ENCODE assay signal across 15 cellular contexts in the genomic region with DNA sequence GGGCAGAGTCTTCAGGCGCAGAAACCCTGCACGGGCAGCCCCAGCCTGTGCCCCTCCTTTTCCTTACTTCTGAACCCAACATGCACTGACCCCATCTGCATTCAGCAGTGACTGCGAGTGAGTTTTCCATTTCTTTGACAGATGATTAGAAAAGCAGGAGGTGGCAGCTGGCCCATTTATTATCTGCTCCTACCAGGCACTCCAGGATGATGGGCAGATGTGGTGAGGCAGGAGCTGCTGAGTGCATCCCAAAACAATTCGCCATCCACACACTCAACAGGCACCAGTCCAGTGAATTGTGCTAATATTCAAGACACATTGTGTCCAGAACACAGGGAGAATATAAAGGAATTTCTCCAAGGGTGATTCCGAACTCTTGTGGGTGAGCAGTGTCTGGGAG.
A peak's percentile ranks its signal among the peaks of the same experiment; 100 is the strongest.
DNase-seq lines count a peak whose midpoint lies in the region; ATAC-seq and TF ChIP-seq lines count a peak whose summit lies in the region.
"Had no signal": no experiment of that assay in that cellular context is flagged by ENCODE, and none has a peak within 500 bp of the region (broad histone marks: within the 10 kb centered on the region; RNA-seq: fewer than 3 reads in every experiment).

No MANE protein-coding gene starts in this region.

- no peak overlapping the region for H3K9ac ChIP-seq in SK-N-SH

- peaks cover 11% of the 10 kb centered on the region for H3K27me3 Mint-ChIP-seq in T-helper 17 cell

- no peak overlapping the region for H2AFZ ChIP-seq in SK-N-SH (ENCODE audit: low read depth)

- H3K27me3 ChIP-seq in SK-N-SH (ENCODE audit: insufficient read depth) = no peaks in the 10 kb centered on the region
- H3K27me3 ChIP-seq in SJCRH30 = no peaks in the 10 kb centered on the region

- H3K79me2 ChIP-seq in SK-N-SH (ENCODE audit: insufficient read depth) = no peaks in the 10 kb centered on the region; the same call in 1 of the 2 replicates

- CTCF ChIA-PET in SK-N-SH (lab: Yijun Ruan, JAX) = no interaction called here

- peaks cover 10 to 13% of the 10 kb centered on the region in 2 experiments; a peak in 2 of 4 replicates for H3K4me1 ChIP-seq in SK-N-SH (ENCODE audit: control insufficient read depth in 1 of 2, insufficient read depth in 2 of 2, low read depth in 1 of 2, low read length in 1 of 2)
- no peaks in the 10 kb centered on the region for H3K4me1 ChIP-seq in SJCRH30

- no peak for TF ChIP-seq RAD21 in SK-N-SH (IDR thresholded peaks at IDR 0.05; ENCODE audit: low read length)

- DNase-seq in AG08395 (ENCODE audit: low spot score) = peak; percentile 65
- peak; percentile 69 for DNase-seq in NCI-H1694 (lab: John Stamatoyannopoulos, UW)
- peak; percentile 36 for DNase-seq in SK-N-SH
- peak; percentile 59 for DNase-seq in fibroblast of the aortic adventitia (ENCODE audit: low read depth)
- DNase-seq in T-helper 17 cell = no peak
- DNase-seq in LoVo (ENCODE audit: low spot score) = no peak
- no peak for DNase-seq in SJCRH30
- DNase-seq: DMS153, H7, NCI-H1417 treated with DMSO at 0.1 percent for 48 hours, NCI-H2029 treated with DMSO at 0.1 percent for 48 hours, NCI-H345, NCI-H748 treated with DMSO at 0.1 percent for 48 hours, PC-3 had no signal

- H3K4me2 ChIP-seq in SK-N-SH = no peak overlapping the region

- no peaks in the 10 kb centered on the region for H3K4me1 Mint-ChIP-seq in T-helper 17 cell

- no peak overlapping the region for H3K4me3 Mint-ChIP-seq in T-helper 17 cell

- POLR2A ChIA-PET in SK-N-SH (lab: Yijun Ruan, JAX) = no interaction called here

- no peak; a peak in 1 of 4 replicates for TF ChIP-seq EP300 in SK-N-SH (IDR thresholded peaks at IDR 0.05; ENCODE audit: borderline replicate concordance in 1 of 2, low read depth in 1 of 2, low read length in 1 of 2)

- TF ChIP-seq CTCF in SK-N-SH (IDR thresholded peaks at IDR 0.05) (no peak), fibroblast of the aortic adventitia (IDR thresholded peaks at IDR 0.05; ENCODE audit: insufficient read depth, low read length) (no peak)

- H3K9me2 ChIP-seq in SK-N-SH = no peaks in the 10 kb centered on the region

- no peak for ATAC-seq in T-helper 17 cell
- ATAC-seq: PC-3 had no signal

- no peak overlapping the region for H3K4me3 ChIP-seq in SK-N-SH (ENCODE audit: low read depth in 2 of 2, low read length in 1 of 2)
- no peak overlapping the region for H3K4me3 ChIP-seq in fibroblast of the aortic adventitia (ENCODE audit: low read depth, low read length)
- no peak overlapping the region for H3K4me3 ChIP-seq in SJCRH30

- H3K27ac ChIP-seq in SK-N-SH (ENCODE audit: low read depth in 2 of 2, low read length in 1 of 2) (no peak overlapping the region), SJCRH30 (no peak overlapping the region)
- H3K27ac ChIP-seq: C4-2B had no signal

- H3K9me3 ChIP-seq in SK-N-SH (no peaks in the 10 kb centered on the region), T-helper 17 cell (ENCODE audit: control insufficient read depth, low read length, poor library complexity, severe bottlenecking) (no peaks in the 10 kb centered on the region), SJCRH30 (replicated peaks) (no peaks in the 10 kb centered on the region)

- 77% methylated on average over 4 of the region's 5 CpGs for WGBS in SK-N-SH (ENCODE audit: low lambda C conversion rate)

- no peaks in the 10 kb centered on the region for H4K20me1 ChIP-seq in SK-N-SH (ENCODE audit: insufficient read depth)

- no peaks in the 10 kb centered on the region for H3K36me3 Mint-ChIP-seq in T-helper 17 cell (ENCODE audit: low read depth)

- H3F3A ChIP-seq in SK-N-SH (replicated peaks; ENCODE audit: insufficient read depth) = peaks cover 2% of the 10 kb centered on the region

- no peaks in the 10 kb centered on the region for H3K36me3 ChIP-seq in SK-N-SH (replicated peaks in 1 of 2; ENCODE audit: control insufficient read depth in 1 of 2, insufficient read depth in 2 of 2, low read length in 1 of 2)
- H3K36me3 ChIP-seq in SJCRH30 = no peaks in the 10 kb centered on the region

- H3K27ac Mint-ChIP-seq in T-helper 17 cell = no peak overlapping the region

TF ChIP-seq in SK-N-SH, 30 proteins besides CTCF, POLR2A, EP300 and RAD21:
- TF ChIP-seq, protein P1, sequence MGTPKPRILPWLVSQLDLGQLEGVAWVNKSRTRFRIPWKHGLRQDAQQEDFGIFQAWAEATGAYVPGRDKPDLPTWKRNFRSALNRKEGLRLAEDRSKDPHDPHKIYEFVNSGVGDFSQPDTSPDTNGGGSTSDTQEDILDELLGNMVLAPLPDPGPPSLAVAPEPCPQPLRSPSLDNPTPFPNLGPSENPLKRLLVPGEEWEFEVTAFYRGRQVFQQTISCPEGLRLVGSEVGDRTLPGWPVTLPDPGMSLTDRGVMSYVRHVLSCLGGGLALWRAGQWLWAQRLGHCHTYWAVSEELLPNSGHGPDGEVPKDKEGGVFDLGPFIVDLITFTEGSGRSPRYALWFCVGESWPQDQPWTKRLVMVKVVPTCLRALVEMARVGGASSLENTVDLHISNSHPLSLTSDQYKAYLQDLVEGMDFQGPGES (IDR thresholded peaks at IDR 0.05; ENCODE audit: low read depth, low read length) = no peak
- TF ChIP-seq CHD2 (IDR thresholded peaks at IDR 0.05; ENCODE audit: low read length, partially characterized antibody) (no peak), TCF12 (IDR thresholded peaks at IDR 0.05) (peak; percentile 40), RFX5 (IDR thresholded peaks at IDR 0.05; ENCODE audit: low read length) (no peak), FOSL2 (IDR thresholded peaks at IDR 0.05; ENCODE audit: borderline replicate concordance, low read depth) (no peak), RCOR1 (IDR thresholded peaks at IDR 0.05; ENCODE audit: low read length) (0 out of 2 replicates have a peak, but pooled peaks have one; percentile 19), POLR2AphosphoS5 (IDR thresholded peaks at IDR 0.05; ENCODE audit: low read depth, low read length) (no peak)
- TF ChIP-seq, protein P2, sequence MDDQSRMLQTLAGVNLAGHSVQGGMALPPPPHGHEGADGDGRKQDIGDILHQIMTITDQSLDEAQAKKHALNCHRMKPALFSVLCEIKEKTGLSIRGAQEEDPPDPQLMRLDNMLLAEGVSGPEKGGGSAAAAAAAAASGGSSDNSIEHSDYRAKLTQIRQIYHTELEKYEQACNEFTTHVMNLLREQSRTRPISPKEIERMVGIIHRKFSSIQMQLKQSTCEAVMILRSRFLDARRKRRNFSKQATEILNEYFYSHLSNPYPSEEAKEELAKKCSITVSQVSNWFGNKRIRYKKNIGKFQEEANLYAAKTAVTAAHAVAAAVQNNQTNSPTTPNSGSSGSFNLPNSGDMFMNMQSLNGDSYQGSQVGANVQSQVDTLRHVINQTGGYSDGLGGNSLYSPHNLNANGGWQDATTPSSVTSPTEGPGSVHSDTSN (IDR thresholded peaks at IDR 0.05) = peak; percentile 82

Comparison
In these comparisons a context has a peak if more than half of its experiments do, and no peak if none do; other contexts are left out.
1. DNase-seq: peak in AG08395 (single experiment), NCI-H1694 (single experiment), SK-N-SH (single experiment) and fibroblast of the aortic adventitia (single experiment); none in T-helper 17 cell (0 of 3), LoVo (single experiment) and SJCRH30 (0 of 2).